In the genomic region with DNA sequence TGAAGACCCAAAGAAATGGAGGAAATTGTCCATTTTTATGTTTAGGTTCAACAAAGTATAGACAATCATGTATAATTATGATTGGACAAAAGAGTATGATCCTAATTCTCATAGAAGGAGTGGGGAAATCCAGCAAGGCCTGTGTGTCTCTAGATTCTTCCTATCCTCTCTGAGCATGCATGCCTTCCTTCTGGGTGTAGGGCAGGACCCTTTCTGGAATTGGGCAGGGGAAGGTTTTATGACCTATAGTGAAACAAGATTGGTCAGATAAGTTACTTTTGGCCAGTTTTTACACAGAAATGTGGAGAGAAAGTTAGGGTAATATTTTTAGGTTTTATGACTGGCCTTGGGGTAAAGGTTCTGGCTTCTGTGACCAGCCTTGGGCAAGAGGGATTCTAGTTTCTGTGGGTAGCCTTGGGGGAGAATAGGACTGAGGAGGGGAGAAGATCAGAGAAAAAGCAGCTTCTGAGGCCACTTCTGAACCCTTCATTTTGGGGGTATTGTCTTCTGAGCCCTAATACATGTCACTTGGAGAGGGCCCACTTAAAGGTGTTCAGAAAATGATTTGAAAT, we compare ENCODE assay signal across 1 cellular context.
TF ChIP-seq lines count a peak whose summit lies in the region.

No MANE protein-coding gene starts in this region.

TF ChIP-seq in IMR-90, 13 proteins besides CTCF, POLR2A, EP300 and RAD21:
- TF ChIP-seq CHD1 (IDR thresholded peaks at IDR 0.05; ENCODE audit: low read depth, low read length) (no peak), FOS (IDR thresholded peaks at IDR 0.05; ENCODE audit: low read depth, low read length) (no peak), CEBPB (IDR thresholded peaks at IDR 0.05; ENCODE audit: low read depth, low read length) (no peak), SMC3 (IDR thresholded peaks at IDR 0.05; ENCODE audit: low read depth, low read length) (no peak), NFE2L2 (IDR thresholded peaks at IDR 0.05; ENCODE audit: low read depth, low read length) (no peak), MXI1 (IDR thresholded peaks at IDR 0.05; ENCODE audit: borderline replicate concordance, low read depth, low read length) (no peak), RFX5 (IDR thresholded peaks at IDR 0.05; ENCODE audit: low read depth, low read length) (no peak), USF2 (IDR thresholded peaks at IDR 0.05; ENCODE audit: low read depth, low read length) (no peak), BHLHE40 (IDR thresholded peaks at IDR 0.05; ENCODE audit: low read depth, low read length) (no peak), MAFK (IDR thresholded peaks at IDR 0.05; ENCODE audit: low read depth, low read length) (no peak)
- TF ChIP-seq, protein P1, sequence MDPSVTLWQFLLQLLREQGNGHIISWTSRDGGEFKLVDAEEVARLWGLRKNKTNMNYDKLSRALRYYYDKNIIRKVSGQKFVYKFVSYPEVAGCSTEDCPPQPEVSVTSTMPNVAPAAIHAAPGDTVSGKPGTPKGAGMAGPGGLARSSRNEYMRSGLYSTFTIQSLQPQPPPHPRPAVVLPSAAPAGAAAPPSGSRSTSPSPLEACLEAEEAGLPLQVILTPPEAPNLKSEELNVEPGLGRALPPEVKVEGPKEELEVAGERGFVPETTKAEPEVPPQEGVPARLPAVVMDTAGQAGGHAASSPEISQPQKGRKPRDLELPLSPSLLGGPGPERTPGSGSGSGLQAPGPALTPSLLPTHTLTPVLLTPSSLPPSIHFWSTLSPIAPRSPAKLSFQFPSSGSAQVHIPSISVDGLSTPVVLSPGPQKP (IDR thresholded peaks at IDR 0.05; ENCODE audit: borderline replicate concordance, low read depth, low read length), result no peak
